In the genomic region with DNA sequence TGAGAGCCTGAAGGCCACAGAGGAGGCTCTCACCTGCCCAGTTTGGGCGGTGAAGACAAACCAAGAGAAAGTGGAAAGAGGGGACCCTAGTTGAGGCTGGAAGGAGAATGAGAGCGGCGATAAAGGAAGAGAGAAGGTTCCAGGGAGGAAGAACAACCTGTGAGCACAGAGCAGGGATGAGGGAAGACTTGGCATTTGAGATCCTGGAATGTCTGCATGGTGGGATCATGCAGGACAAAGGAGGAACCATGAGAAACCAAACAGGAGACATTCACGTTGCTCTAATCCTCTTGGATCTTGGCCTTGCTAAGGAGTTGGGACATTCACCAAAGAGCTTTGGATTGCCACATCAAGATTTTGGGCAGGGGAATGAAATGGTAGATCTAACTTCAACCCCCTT, we compare ENCODE assay signal across 28 cellular contexts.
"Had no signal": no experiment of that assay in that cellular context is flagged by ENCODE, and none has a peak within 500 bp of the region (broad histone marks: within the 10 kb centered on the region; RNA-seq: fewer than 3 reads in every experiment).

No MANE protein-coding gene starts in this region.

- H3K4me1 ChIP-seq: colonic mucosa, esophagus squamous epithelium, gastrocnemius medialis, heart right ventricle, left lung, lower lobe of right lung had no signal

- H3K27ac Mint-ChIP-seq: dendritic cell treated with granulocyte-macrophage colony-stimulating factor and Interleukin-4, amounts not matched to agents 40 ng/mL and 50 ng/mL, for 4 days; effector memory CD8-positive, alpha-beta T cell; endodermal cell; mesothelial cell of epicardium; naive B cell had no signal

- H3K36me3 ChIP-seq: colonic mucosa, esophagus squamous epithelium, gastrocnemius medialis, heart right ventricle, left lung, lower lobe of right lung had no signal

- H3K4me1 Mint-ChIP-seq: endodermal cell, naive B cell had no signal

- ATAC-seq: effector memory CD8-positive, alpha-beta T cell; esophagus mucosa; gastrocnemius medialis; heart right ventricle; left cardiac atrium; left lung; left ventricle myocardium superior; lower lobe of right lung; mucosa of descending colon had no signal

- H3K27ac ChIP-seq: colonic mucosa, epithelial cell of prostate, esophagus squamous epithelium, gastrocnemius medialis, heart right ventricle, left lung, lower lobe of right lung had no signal

- H3K9me3 Mint-ChIP-seq: dendritic cell treated with granulocyte-macrophage colony-stimulating factor and Interleukin-4, amounts not matched to agents 40 ng/mL and 50 ng/mL, for 4 days; effector memory CD8-positive, alpha-beta T cell; endodermal cell; mesothelial cell of epicardium had no signal

- H3K4me3 ChIP-seq: colonic mucosa, esophagus squamous epithelium, gastrocnemius medialis, heart right ventricle, left lung, lower lobe of right lung, mucosa of descending colon had no signal

- H3K9me3 ChIP-seq: colonic mucosa, esophagus squamous epithelium, gastrocnemius medialis, heart right ventricle, left lung, lower lobe of right lung, mucosa of descending colon had no signal

- H3K4me3 Mint-ChIP-seq: dendritic cell treated with granulocyte-macrophage colony-stimulating factor and Interleukin-4, amounts not matched to agents 40 ng/mL and 50 ng/mL, for 4 days; effector memory CD8-positive, alpha-beta T cell; endodermal cell; mesothelial cell of epicardium; naive B cell had no signal

- H3K27me3 ChIP-seq: colonic mucosa had no signal

- H3K36me3 Mint-ChIP-seq: mesothelial cell of epicardium, naive B cell had no signal

- DNase-seq: colonic mucosa; cortex of kidney; effector CD8-positive, alpha-beta T cell; effector memory CD8-positive, alpha-beta T cell; endodermal cell; erythroblast; esophagus squamous epithelium; foreskin fibroblast; foreskin melanocyte; gastrocnemius medialis; glutamatergic neuron; head of caudate nucleus; heart right ventricle; hippocampal formation; left cardiac atrium; left lung; left ventricle myocardium superior; lower lobe of right lung; mesenchymal stem cell; mucosa of descending colon; naive B cell had no signal

- FAIRE-seq: endometrium, islet of Langerhans, keratinocyte had no signal
